In genomic region chr1:205004296-205004813, GRCh38 we compare ENCODE assay signal across 21 cellular contexts. TPM values are rescaled to one million over a fixed set of nuclear protein-coding genes. Genes with fewer than 3 reads are reported as not detected.
"Had no signal": no experiment of that assay in that cellular context is flagged by ENCODE, and none has a peak within 500 bp of the region (broad histone marks: within the 10 kb centered on the region; RNA-seq: fewer than 3 reads in every experiment).

No MANE protein-coding gene starts in this region.

- ATAC-seq: activated CD8-positive, alpha-beta T cell treated with anti-CD3 and anti-CD28 coated beads for 36 hours had no signal

- H3K27ac ChIP-seq: coronary artery, prostate gland, right atrium auricular region, suprapubic skin, upper lobe of left lung had no signal

- DNase-seq: activated CD4-positive, alpha-beta T cell treated with anti-CD3 and anti-CD28 coated beads, Interleukin-2, amount 10 ng/mL, durations not matched to agents 24 days and 14 days; activated CD4-positive, CD25-positive, alpha-beta regulatory T cell; activated CD8-positive, alpha-beta T cell treated with anti-CD3 and anti-CD28 coated beads for 36 hours; activated naive CD4-positive, alpha-beta T cell treated with Interleukin-2 at 50 U/mL for 16 hours; activated naive CD8-positive, alpha-beta T cell treated with anti-CD3 and anti-CD28 coated beads, Interleukin-2, amount 10 ng/mL, durations not matched to agents 7 days and 5 days; activated T-cell treated with anti-CD3 and anti-CD28 coated beads, Interleukin-2, amount 50 U/mL, for 24 hours; central memory CD4-positive, alpha-beta T cell; foreskin fibroblast; glutamatergic neuron; hippocampal formation; midbrain; nucleus accumbens; T-helper 1 cell; T-helper 9 cell; upper lobe of left lung had no signal

RNA-seq across cellular contexts. Expression of gene CNTN2, which starts 38.7 kb away (rescaled TPM):
- total RNA-seq: activated CD4-positive, alpha-beta T cell treated with anti-CD3 and anti-CD28 coated beads, Interleukin-2, amount 10 ng/mL, durations not matched to agents 24 days and 14 days; activated CD8-positive, alpha-beta T cell treated with anti-CD3 and anti-CD28 coated beads for 36 hours; activated naive CD8-positive, alpha-beta T cell treated with anti-CD3 and anti-CD28 coated beads, Interleukin-2, amount 10 ng/mL, durations not matched to agents 7 days and 5 days; activated T-helper 2 cell treated with anti-CD3 and anti-CD28 coated beads, Interferon-gamma antibody, Interleukin-2, Interleukin-4, amounts not matched to agents 10 μg/mL and 5 μg/mL and 100 μg/mL, durations not matched to agents 14 hours and 24 hours and 36 hours; lung microvascular endothelial cell; upper lobe of left lung had no signal
